ENCODE assay signal across 1 cellular context in the genomic region with DNA sequence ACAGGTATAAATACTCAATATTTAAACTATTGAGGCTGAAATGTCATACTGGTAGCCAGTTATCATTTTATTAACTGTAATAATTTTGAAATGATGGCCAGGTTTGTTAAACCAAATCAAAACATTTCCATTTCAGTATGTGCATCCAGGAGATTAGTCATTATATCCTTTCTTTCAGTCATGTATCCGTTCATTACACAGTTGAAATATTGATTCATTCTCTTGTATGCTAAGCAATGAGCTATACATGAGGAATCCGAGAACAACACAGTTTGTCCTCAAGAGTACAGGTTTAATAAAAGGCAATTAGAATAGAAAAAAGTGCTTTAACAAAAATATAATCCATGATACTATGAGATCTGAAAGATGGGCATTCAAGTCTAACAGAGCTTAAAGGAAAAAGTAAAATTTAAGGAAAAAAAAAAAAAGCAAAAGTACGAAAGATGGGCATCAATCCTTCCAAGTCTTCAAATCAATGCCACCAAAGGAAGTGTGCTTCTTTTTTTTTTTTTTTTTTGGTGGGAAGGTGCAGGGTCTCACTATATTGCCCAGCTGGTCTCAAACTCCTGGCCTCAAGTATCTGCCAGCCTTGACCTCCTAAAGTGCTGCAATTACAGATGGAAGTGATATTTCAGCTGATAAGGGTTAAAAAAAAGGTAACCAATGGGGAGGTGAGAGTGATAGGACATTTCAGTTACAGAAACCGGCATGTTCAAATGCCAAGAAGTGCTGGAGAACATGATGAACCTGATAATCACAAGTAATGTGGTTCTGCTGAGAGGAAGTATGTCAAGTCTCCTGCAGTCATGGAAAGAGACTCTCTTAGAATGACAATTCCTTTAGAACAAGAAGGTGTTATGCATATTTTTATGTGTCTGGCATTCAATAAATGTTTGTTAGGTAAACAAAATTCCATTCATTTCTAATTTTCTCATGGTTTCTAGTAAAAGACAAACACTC.
TF ChIP-seq lines count a peak whose summit lies in the region.

No MANE protein-coding gene starts in this region.

TF ChIP-seq in HepG2, 621 proteins besides CTCF, POLR2A, EP300 and RAD21 (continued from another document):
- TF ChIP-seq PCBP1 (IDR thresholded peaks at IDR 0.05; ENCODE audit: borderline replicate concordance, low read depth, low read length) (no peak), ZNF296 (CRISPR knock-in tag; conservative IDR thresholded peaks at IDR 0.05) (no peak), ZNF121 (CRISPR knock-in tag; IDR thresholded peaks at IDR 0.05) (peak; percentile 42; the same call in 1 of the 2 replicates)
- TF ChIP-seq, protein P1, sequence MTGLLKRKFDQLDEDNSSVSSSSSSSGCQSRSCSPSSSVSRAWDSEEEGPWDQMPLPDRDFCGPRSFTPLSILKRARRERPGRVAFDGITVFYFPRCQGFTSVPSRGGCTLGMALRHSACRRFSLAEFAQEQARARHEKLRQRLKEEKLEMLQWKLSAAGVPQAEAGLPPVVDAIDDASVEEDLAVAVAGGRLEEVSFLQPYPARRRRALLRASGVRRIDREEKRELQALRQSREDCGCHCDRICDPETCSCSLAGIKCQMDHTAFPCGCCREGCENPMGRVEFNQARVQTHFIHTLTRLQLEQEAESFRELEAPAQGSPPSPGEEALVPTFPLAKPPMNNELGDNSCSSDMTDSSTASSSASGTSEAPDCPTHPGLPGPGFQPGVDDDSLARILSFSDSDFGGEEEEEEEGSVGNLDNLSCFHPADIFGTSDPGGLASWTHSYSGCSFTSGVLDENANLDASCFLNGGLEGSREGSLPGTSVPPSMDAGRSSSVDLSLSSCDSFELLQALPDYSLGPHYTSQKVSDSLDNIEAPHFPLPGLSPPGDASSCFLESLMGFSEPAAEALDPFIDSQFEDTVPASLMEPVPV (CRISPR knock-in tag; IDR thresholded peaks at IDR 0.05) = no peak
